In genomic region chr11:114296979-114297372, GRCh38 we compare ENCODE assay signal across 12 cellular contexts. TPM values are rescaled to one million over a fixed set of nuclear protein-coding genes. Genes with fewer than 3 reads are reported as not detected.
DNase-seq lines count a peak whose midpoint lies in the region; ATAC-seq and TF ChIP-seq lines count a peak whose summit lies in the region.
"Had no signal": no experiment of that assay in that cellular context is flagged by ENCODE, and none has a peak within 500 bp of the region (broad histone marks: within the 10 kb centered on the region; RNA-seq: fewer than 3 reads in every experiment).

No MANE protein-coding gene starts in this region.

- no peak for TF ChIP-seq CTCF in fibroblast of pulmonary artery (IDR thresholded peaks at IDR 0.05; ENCODE audit: low read length, missing control alignments)

- peaks cover 10% of the 10 kb centered on the region for H3K9me3 ChIP-seq in adipocyte (ENCODE audit: control insufficient read depth, low read length)

- H3K4me1 Mint-ChIP-seq in activated T-cell treated with anti-CD3 and anti-CD28 coated beads, Interleukin-2, amount 50 U/mL, for 24 hours (ENCODE audit: low read depth): no peaks in the 10 kb centered on the region

- H3K9ac ChIP-seq in adipocyte (ENCODE audit: low read length): peak overlapping the region; percentile 100

- no peak for DNase-seq in adipocyte (ENCODE audit: low read depth)
- peak; percentile 37 for DNase-seq in fibroblast of pulmonary artery (ENCODE audit: low read depth)
- DNase-seq in renal cortical epithelial cell (ENCODE audit: low read depth): peak; percentile 9
- DNase-seq in ecto neural progenitor cell (ENCODE audit: low spot score): no peak
- DNase-seq in activated T-cell treated with anti-CD3 and anti-CD28 coated beads, Interleukin-2, amount 50 U/mL, for 24 hours: no peak
- DNase-seq: EL; PC-9; stimulated activated CD4-positive, alpha-beta T cell treated with anti-CD3 and anti-CD28 coated beads, Interleukin-12 subunit alpha, Interleukin-12 subunit beta, amount 100 ng/mL, for 4 hours had no signal

- no peak overlapping the region for H3K4me3 Mint-ChIP-seq in activated T-cell treated with anti-CD3 and anti-CD28 coated beads, Interleukin-2, amount 50 U/mL, for 24 hours

- H3K4me3 ChIP-seq in ACC112 (ENCODE audit: low read depth, low read length) (peak overlapping the region; percentile 89), adipocyte (ENCODE audit: low read length) (peak overlapping the region; percentile 82), fibroblast of pulmonary artery (replicated peaks; ENCODE audit: low read depth, low read length) (peak overlapping the region; percentile 96)
- H3K4me3 ChIP-seq: cardiac muscle cell, PC-9 had no signal

- H3K27ac ChIP-seq in ACC112 (ENCODE audit: low read depth, low read length): peak overlapping the region; percentile 100
- H3K27ac ChIP-seq: cardiac muscle cell, PC-9 had no signal

- no peak for ATAC-seq in HG03457 (IDR thresholded peaks at IDR 0.05; ENCODE audit: unreplicated experiment)
- no peak for ATAC-seq in HG03135 (IDR thresholded peaks at IDR 0.05; ENCODE audit: unreplicated experiment)

- H3K36me3 ChIP-seq in ACC112 (ENCODE audit: insufficient read depth, low read length): peaks cover 44% of the 10 kb centered on the region
- H3K36me3 ChIP-seq in adipocyte (ENCODE audit: control insufficient read depth, insufficient read depth, low read length, severe bottlenecking): peaks cover 42% of the 10 kb centered on the region
- H3K36me3 ChIP-seq: cardiac muscle cell had no signal

- H3K27ac Mint-ChIP-seq in activated T-cell treated with anti-CD3 and anti-CD28 coated beads, Interleukin-2, amount 50 U/mL, for 24 hours: no peak overlapping the region

- no peaks in the 10 kb centered on the region for H3K36me3 Mint-ChIP-seq in activated T-cell treated with anti-CD3 and anti-CD28 coated beads, Interleukin-2, amount 50 U/mL, for 24 hours (ENCODE audit: low read depth)

- no peak overlapping the region for H2AFZ ChIP-seq in ACC112 (ENCODE audit: low read length, unreplicated experiment)
- H2AFZ ChIP-seq: PC-9 had no signal

- H3K79me2 ChIP-seq in ACC112 (ENCODE audit: control insufficient read depth, insufficient read depth, low read length, unreplicated experiment): peaks cover 57% of the 10 kb centered on the region

- H3K4me1 ChIP-seq in ACC112 (ENCODE audit: control insufficient read depth, insufficient read depth, low read length, unreplicated experiment): peaks cover 39% of the 10 kb centered on the region
- H3K4me1 ChIP-seq in adipocyte (ENCODE audit: control insufficient read depth, insufficient read depth, low read length): peaks cover 32% of the 10 kb centered on the region

- peaks cover 2% of the 10 kb centered on the region for H3K9me3 Mint-ChIP-seq in activated T-cell treated with anti-CD3 and anti-CD28 coated beads, Interleukin-2, amount 50 U/mL, for 24 hours

- no peaks in the 10 kb centered on the region for H3K27me3 ChIP-seq in ACC112 (ENCODE audit: insufficient read depth, low read length)
- H3K27me3 ChIP-seq in adipocyte (replicated peaks; ENCODE audit: control insufficient read depth, insufficient read depth, low read length): no peaks in the 10 kb centered on the region
- H3K27me3 ChIP-seq: cardiac muscle cell had no signal

- peaks cover 13% of the 10 kb centered on the region for H3K27me3 Mint-ChIP-seq in activated T-cell treated with anti-CD3 and anti-CD28 coated beads, Interleukin-2, amount 50 U/mL, for 24 hours

RNA-seq across cellular contexts. Expression of gene NNMT, which starts 0.8 kb away (rescaled TPM):
- total RNA-seq in renal cortical epithelial cell: 1,571 and 2,593 TPM in 2 replicates
- total RNA-seq: cardiac muscle cell, PC-9 had no signal

Comparison
In these comparisons a context has a peak if more than half of its experiments do, and no peak if none do; other contexts are left out.
1. DNase-seq: peak in fibroblast of pulmonary artery (single experiment) and renal cortical epithelial cell (single experiment); none in adipocyte (single experiment), ecto neural progenitor cell (single experiment) and activated T-cell treated with anti-CD3 and anti-CD28 coated beads, Interleukin-2, amount 50 U/mL, for 24 hours (single experiment).
2. Peak in every context shown above with its lines, with median percentiles within 50 percentile points of each other: H3K4me3 ChIP-seq.